8 cellular contexts compared by ENCODE assay signal in the genomic region with DNA sequence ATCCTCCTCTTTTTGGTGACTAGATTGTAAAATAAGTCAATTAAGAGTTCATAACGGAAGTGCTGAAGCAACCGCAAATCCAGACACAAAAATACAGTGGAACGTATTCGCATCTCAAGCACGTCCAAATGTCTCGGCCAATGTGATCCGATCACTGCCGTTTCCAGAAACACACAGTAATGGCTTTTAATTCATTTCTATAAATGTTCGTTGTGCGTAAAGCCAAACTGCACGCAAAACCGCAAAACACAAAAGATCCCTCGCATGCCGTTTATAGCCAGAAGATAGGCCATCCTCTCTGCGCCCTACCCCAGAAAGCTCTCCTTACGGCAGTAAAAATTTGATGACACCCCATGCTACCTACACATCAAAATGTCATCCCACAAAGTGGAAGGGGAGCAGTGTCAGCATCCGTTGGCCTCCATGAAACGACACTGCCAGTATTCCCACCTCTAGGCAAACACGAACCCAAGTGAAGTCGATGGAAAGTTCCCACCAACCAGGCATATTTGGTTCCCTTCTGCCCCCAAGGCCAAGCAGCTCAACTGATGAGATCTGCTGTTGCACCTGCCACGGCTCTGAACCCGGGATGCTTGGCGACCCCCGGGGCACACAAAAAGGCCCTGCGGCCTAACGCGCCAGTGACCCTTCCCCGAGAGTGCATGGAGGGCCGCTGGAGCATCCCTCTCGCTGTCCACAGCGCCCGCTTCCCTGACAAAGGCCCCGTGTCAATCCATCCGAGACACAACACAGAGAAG. TPM values are rescaled to one million over a fixed set of nuclear protein-coding genes. Genes with fewer than 3 reads are reported as not detected.
A peak's percentile ranks its signal among the peaks of the same experiment; 100 is the strongest.
DNase-seq lines count a peak whose midpoint lies in the region; ATAC-seq and TF ChIP-seq lines count a peak whose summit lies in the region.

No MANE protein-coding gene starts in this region.

- peak overlapping the region; percentile 95 for H3K4me3 Mint-ChIP-seq in activated T-helper 17 cell treated with anti-CD3 and anti-CD28 coated beads, Interleukin-2, amount 50 U/mL, for 72 hours

- H3K4me1 ChIP-seq in HAP-1: peaks cover 14% of the 10 kb centered on the region
- H3K4me1 ChIP-seq in hepatocyte (ENCODE audit: insufficient read depth): peaks cover 12% of the 10 kb centered on the region
- H3K4me1 ChIP-seq in sigmoid colon: peaks cover 0 to 42% (median 40%) of the 10 kb centered on the region in 4 donors

- in situ Hi-C loops in HAP-1 (cut with MboI; ENCODE audit: low sequenced_read_pairs): loop anchor here (5.0 to 25.0 kb wide), 2 partner anchors 174 to 444 kb away; no protein-coding TSS in a partner anchor

- no peak for TF ChIP-seq POLR2A in sigmoid colon (IDR thresholded peaks at IDR 0.05)

- no peaks in the 10 kb centered on the region for H3K9me3 Mint-ChIP-seq in activated T-helper 17 cell treated with anti-CD3 and anti-CD28 coated beads, Interleukin-2, amount 50 U/mL, for 72 hours

- H3K4me1 Mint-ChIP-seq in activated T-helper 17 cell treated with anti-CD3 and anti-CD28 coated beads, Interleukin-2, amount 50 U/mL, for 72 hours: peaks cover 16% of the 10 kb centered on the region

- H3K4me2 ChIP-seq in hepatocyte: peak overlapping the region; percentile 98

- no peaks in the 10 kb centered on the region for H3K9me2 ChIP-seq in hepatocyte (replicated peaks; ENCODE audit: insufficient read depth)

- no peaks in the 10 kb centered on the region for H3K27me3 Mint-ChIP-seq in activated T-helper 17 cell treated with anti-CD3 and anti-CD28 coated beads, Interleukin-2, amount 50 U/mL, for 72 hours

- peaks cover 6% of the 10 kb centered on the region for H3K36me3 Mint-ChIP-seq in activated T-helper 17 cell treated with anti-CD3 and anti-CD28 coated beads, Interleukin-2, amount 50 U/mL, for 72 hours (ENCODE audit: low read depth)

- TF ChIP-seq EP300 in sigmoid colon (IDR thresholded peaks at IDR 0.05): no peak

- no peak for TF ChIP-seq CTCF in AG10803 (conservative IDR thresholded peaks at IDR 0.05; ENCODE audit: low read length)
- TF ChIP-seq CTCF in hepatocyte (IDR thresholded peaks at IDR 0.05; ENCODE audit: poor library complexity): no peak
- TF ChIP-seq CTCF in sigmoid colon (IDR thresholded peaks at IDR 0.05): no peak

- H3K27ac ChIP-seq in hepatocyte (peak overlapping the region; percentile 93), sigmoid colon (peak overlapping the region in 3 of 4 donors; percentile 84 to 94 (median 88))

- no peaks in the 10 kb centered on the region; the same call in 1 of the 2 replicates for H3K36me3 ChIP-seq in HAP-1 (replicated peaks)
- no peaks in the 10 kb centered on the region for H3K36me3 ChIP-seq in hepatocyte (replicated peaks; ENCODE audit: insufficient read depth, low read depth)
- no peaks in the 10 kb centered on the region for H3K36me3 ChIP-seq in sigmoid colon

- peak overlapping the region; percentile 95 for H3K27ac Mint-ChIP-seq in activated T-helper 17 cell treated with anti-CD3 and anti-CD28 coated beads, Interleukin-2, amount 50 U/mL, for 72 hours

- H3K4me3 ChIP-seq in AG10803 (ENCODE audit: low read length) (peak overlapping the region; percentile 73), HAP-1 (peak overlapping the region; percentile 51), hepatocyte (peak overlapping the region; percentile 63), sigmoid colon (peak overlapping the region; percentile 79 to 99 (median 86))

- WGBS in hepatocyte (ENCODE audit: low lambda C conversion rate, missing lambda C conversion rate): 41% methylated on average over 34 of the region's 34 CpGs
- WGBS in sigmoid colon, 2 donors: 13 to 66% methylated on average over 34 of the region's 34 CpGs

- no peak for ATAC-seq in activated T-helper 17 cell treated with anti-CD3 and anti-CD28 coated beads, Interleukin-2, amount 50 U/mL, for 72 hours (replicated peaks)
- ATAC-seq in GM21423 (IDR thresholded peaks at IDR 0.05; ENCODE audit: unreplicated experiment): no peak

- H4K20me1 ChIP-seq in hepatocyte (ENCODE audit: insufficient read depth, poor library complexity, severe bottlenecking): peaks cover 29% of the 10 kb centered on the region

- H3K9me3 ChIP-seq in HAP-1 (no peaks in the 10 kb centered on the region), hepatocyte (ENCODE audit: low read depth) (no peaks in the 10 kb centered on the region), sigmoid colon (no peaks in the 10 kb centered on the region)

- H3K27me3 ChIP-seq in HAP-1 (ENCODE audit: low read depth): no peaks in the 10 kb centered on the region
- H3K27me3 ChIP-seq in hepatocyte: no peaks in the 10 kb centered on the region
- no peaks in the 10 kb centered on the region for H3K27me3 ChIP-seq in sigmoid colon

- DNase-seq in AG10803 (ENCODE audit: low read depth) (no peak), HAP-1 (ENCODE audit: low spot score in 2 of 2) (peak in 1 of 2 experiments; percentile 41), hepatocyte (ENCODE audit: low spot score) (peak; percentile 17), sigmoid colon (no peak), HuH-7 (ENCODE audit: low spot score) (no peak)
- no peak for DNase-seq in stimulated activated CD4-positive, alpha-beta T cell treated with anti-CD3 and anti-CD28 coated beads, Interleukin-4, amount 100 ng/mL, for 4 hours

- intact Hi-C loops in sigmoid colon (cut with DNase I): loop anchor here (5.0 to 10.0 kb wide), 2 partner anchors 256 to 434 kb away; partner anchors contain the start of gene TRAFD1

- peaks cover 60% of the 10 kb centered on the region for H3K79me2 ChIP-seq in hepatocyte

- H2AFZ ChIP-seq in hepatocyte: peak overlapping the region; percentile 87

RNA-seq across cellular contexts. Expression of gene HECTD4, which starts 1.4 kb away (rescaled TPM):
- total RNA-seq in activated T-helper 17 cell treated with anti-CD3 and anti-CD28 coated beads, Interleukin-2, amount 50 U/mL, for 72 hours: 10 to 100 TPM; 30.8 to 33.1 TPM
- 25.8 and 27.1 TPM in 2 replicates for total RNA-seq in hepatocyte
- 22.7 and 23.0 TPM in 2 replicates for polyA plus RNA-seq in hepatocyte
- 10 to 100 TPM; 26.0 to 64.8 (median 37.0) TPM for total RNA-seq in sigmoid colon
- polyA plus RNA-seq in sigmoid colon: 10 to 100 TPM in 1 of 3 donors, 1 to 10 TPM in 2; 5.4 to 11.5 (median 7.6) TPM

RNA-seq across cellular contexts. Expression of gene RPL6, which starts 28.6 kb away (rescaled TPM):
- 1,000 to 10,000 TPM; 1,630 to 2,257 TPM for total RNA-seq in activated T-helper 17 cell treated with anti-CD3 and anti-CD28 coated beads, Interleukin-2, amount 50 U/mL, for 72 hours
- total RNA-seq in hepatocyte: 1,682 and 1,816 TPM in 2 replicates
- 279 and 281 TPM in 2 replicates for polyA plus RNA-seq in hepatocyte
- total RNA-seq in sigmoid colon: 1,000 to 10,000 TPM; 1,578 to 2,161 (median 1,920) TPM
- polyA plus RNA-seq in sigmoid colon: 1,000 to 10,000 TPM; 1,795 to 2,662 (median 1,962) TPM

RNA-seq across cellular contexts. Expression of gene PTPN11, which starts 37.9 kb away (rescaled TPM):
- 100 to 1,000 TPM in 1 of 2 donors, 10 to 100 TPM in 1; 95.0 to 119 TPM for total RNA-seq in activated T-helper 17 cell treated with anti-CD3 and anti-CD28 coated beads, Interleukin-2, amount 50 U/mL, for 72 hours
- total RNA-seq in hepatocyte (102 and 115 TPM in 2 replicates), sigmoid colon (100 to 1,000 TPM in 1 of 4 donors, 10 to 100 TPM in 3; 81.6 to 111 (median 94.7) TPM)
- polyA plus RNA-seq in hepatocyte (56.0 and 66.6 TPM in 2 replicates), sigmoid colon (10 to 100 TPM; 30.3 to 33.6 (median 31.4) TPM)
